ENCODE assay signal across 1 cellular context in genomic region chr9:135613946-135614805, GRCh38.
TF ChIP-seq lines count a peak whose summit lies in the region.

No MANE protein-coding gene starts in this region.

TF ChIP-seq in SK-N-SH, 30 proteins besides CTCF, POLR2A, EP300 and RAD21 (continued from another document):
- TF ChIP-seq JUND (IDR thresholded peaks at IDR 0.05): no peak
- TF ChIP-seq YY1 (IDR thresholded peaks at IDR 0.05; ENCODE audit: low read depth): no peak
- TF ChIP-seq, protein P1, sequence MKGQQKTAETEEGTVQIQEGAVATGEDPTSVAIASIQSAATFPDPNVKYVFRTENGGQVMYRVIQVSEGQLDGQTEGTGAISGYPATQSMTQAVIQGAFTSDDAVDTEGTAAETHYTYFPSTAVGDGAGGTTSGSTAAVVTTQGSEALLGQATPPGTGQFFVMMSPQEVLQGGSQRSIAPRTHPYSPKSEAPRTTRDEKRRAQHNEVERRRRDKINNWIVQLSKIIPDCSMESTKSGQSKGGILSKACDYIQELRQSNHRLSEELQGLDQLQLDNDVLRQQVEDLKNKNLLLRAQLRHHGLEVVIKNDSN (IDR thresholded peaks at IDR 0.05; ENCODE audit: borderline replicate concordance, low read depth): no peak
- no peak for TF ChIP-seq FOSL2 (IDR thresholded peaks at IDR 0.05; ENCODE audit: borderline replicate concordance, low read depth)
- TF ChIP-seq ELF1 (IDR thresholded peaks at IDR 0.05): no peak
- TF ChIP-seq NRF1 (IDR thresholded peaks at IDR 0.05; ENCODE audit: low read depth, low read length): no peak
- no peak for TF ChIP-seq GABPA (IDR thresholded peaks at IDR 0.05; ENCODE audit: low read depth)
- no peak for TF ChIP-seq RFX5 (IDR thresholded peaks at IDR 0.05; ENCODE audit: low read length)
